8 cellular contexts compared by ENCODE assay signal in genomic region chr11:10351768-10352641, GRCh38. TPM values are rescaled to one million over a fixed set of nuclear protein-coding genes. Genes with fewer than 3 reads are reported as not detected.
DNase-seq lines count a peak whose midpoint lies in the region; ATAC-seq and FAIRE-seq lines count a peak whose summit lies in the region.

No MANE protein-coding gene starts in this region.

- no peak for ATAC-seq in activated naive CD4-positive, alpha-beta T cell treated with anti-CD3 and anti-CD28 coated beads, Interleukin-2, amount 50 U/mL, for 72 hours
- no peak for ATAC-seq in GM18873 (IDR thresholded peaks at IDR 0.05; ENCODE audit: low FRiP score, unreplicated experiment)

- peak; percentile 20 for FAIRE-seq in HTR-8/SVneo (lab: Jason Lieb, UNC)

- peak; percentile 51 for DNase-seq in HTR-8/SVneo (ENCODE audit: insufficient read length, low spot score)
- peak; percentile 67 for DNase-seq in amniotic epithelial cell (ENCODE audit: low read depth)
- DNase-seq in iPS DF 19.7 (ENCODE audit: low read depth, low spot score), result peak; percentile 100
- peak; percentile 54 for DNase-seq in smooth muscle cell of the brain vasculature (ENCODE audit: low read depth, low spot score)
- DNase-seq in 8988T, result no peak
- DNase-seq in activated naive CD4-positive, alpha-beta T cell treated with anti-CD3 and anti-CD28 coated beads, Interleukin-2, amount 50 U/mL, for 72 hours (ENCODE audit: low spot score in 2 of 2), result no peak
- DNase-seq in inferior parietal cortex (ENCODE audit: extremely low spot score), result no peak

- no peaks in the 10 kb centered on the region for H3K9me3 Mint-ChIP-seq in activated naive CD4-positive, alpha-beta T cell treated with anti-CD3 and anti-CD28 coated beads, Interleukin-2, amount 50 U/mL, for 72 hours

- no peaks in the 10 kb centered on the region for H3K36me3 Mint-ChIP-seq in activated naive CD4-positive, alpha-beta T cell treated with anti-CD3 and anti-CD28 coated beads, Interleukin-2, amount 50 U/mL, for 72 hours

- no peak overlapping the region for H3K27ac Mint-ChIP-seq in activated naive CD4-positive, alpha-beta T cell treated with anti-CD3 and anti-CD28 coated beads, Interleukin-2, amount 50 U/mL, for 72 hours

RNA-seq across cellular contexts. Expression of gene ADM, which starts 47.1 kb away (rescaled TPM):
- total RNA-seq in activated naive CD4-positive, alpha-beta T cell treated with anti-CD3 and anti-CD28 coated beads, Interleukin-2, amount 50 U/mL, for 72 hours, result 10 to 100 TPM in 1 of 2 donors, under 1 TPM in 1; 0.57 to 33.6 TPM

RNA-seq across cellular contexts. Expression of gene SBF2, which starts 58.0 kb away (rescaled TPM):
- total RNA-seq in activated naive CD4-positive, alpha-beta T cell treated with anti-CD3 and anti-CD28 coated beads, Interleukin-2, amount 50 U/mL, for 72 hours, result 10 to 100 TPM; 17.8 to 33.2 TPM

Comparison
In these comparisons a context has a peak if more than half of its experiments do, and no peak if none do; other contexts are left out.
1. DNase-seq: peak in HTR-8/SVneo (single experiment), amniotic epithelial cell (single experiment), iPS DF 19.7 (single experiment) and smooth muscle cell of the brain vasculature (single experiment); none in 8988T (single experiment), activated naive CD4-positive, alpha-beta T cell treated with anti-CD3 and anti-CD28 coated beads, Interleukin-2, amount 50 U/mL, for 72 hours (0 of 2) and inferior parietal cortex (single experiment).